8 cellular contexts compared by ENCODE assay signal in genomic region chr2:207531024-207531411, GRCh38. TPM values are rescaled to one million over a fixed set of nuclear protein-coding genes. Genes with fewer than 3 reads are reported as not detected.
DNase-seq lines count a peak whose midpoint lies in the region; ATAC-seq, FAIRE-seq and TF ChIP-seq lines count a peak whose summit lies in the region.

No MANE protein-coding gene starts in this region.

- H3K27ac Mint-ChIP-seq in activated naive CD4-positive, alpha-beta T cell treated with anti-CD3 and anti-CD28 coated beads, Interleukin-2, amount 50 U/mL, for 24 hours: peak overlapping the region; percentile 99
- peak overlapping the region; percentile 91 for H3K27ac Mint-ChIP-seq in stimulated activated memory B cell treated with anti-CD40 and anti-IgM and Interleukin-4, amounts not matched to agents 10 μg/mL and 1 μg/mL and 100 μg/mL, for 72 hours

- H3K4me2 ChIP-seq in Karpas-422 (ENCODE audit: low read depth, low read length, poor library complexity, severe bottlenecking) (peak overlapping the region; percentile 76), keratinocyte (ENCODE audit: control insufficient read depth, extremely low read depth, insufficient read depth, low read depth, low read length) (peak overlapping the region; percentile 93)

- no peaks in the 10 kb centered on the region for H3K9me3 Mint-ChIP-seq in activated naive CD4-positive, alpha-beta T cell treated with anti-CD3 and anti-CD28 coated beads, Interleukin-2, amount 50 U/mL, for 24 hours
- H3K9me3 Mint-ChIP-seq in stimulated activated memory B cell treated with anti-CD40 and anti-IgM and Interleukin-4, amounts not matched to agents 10 μg/mL and 1 μg/mL and 100 μg/mL, for 72 hours: no peaks in the 10 kb centered on the region

- peaks cover 4% of the 10 kb centered on the region; the same call in 1 of the 2 replicates for H4K20me1 ChIP-seq in Karpas-422 (ENCODE audit: insufficient read depth, low read depth, low read length)
- H4K20me1 ChIP-seq in keratinocyte (ENCODE audit: control insufficient read depth, extremely low read depth, insufficient read depth, low read length): no peaks in the 10 kb centered on the region

- H3K4me3 ChIP-seq in Karpas-422 (ENCODE audit: low read length) (peak overlapping the region; percentile 72), keratinocyte (ENCODE audit: control insufficient read depth in 2 of 3, extremely low read depth in 1 of 3, insufficient read depth in 2 of 3, low read depth in 1 of 3, low read length in 3 of 3) (peak overlapping the region; percentile 67 to 97 (median 72))

- DNase-seq in EL (peak; percentile 29), Karpas-422 (peak; percentile 65), keratinocyte (ENCODE audit: low read depth, low spot score) (no peak), MV-4-11 (lab: John Stamatoyannopoulos, UW) (no peak), KBM-7 (no peak), NK-92 (lab: John Stamatoyannopoulos, UW; ENCODE audit: unreplicated experiment) (no peak)

- H3K36me3 Mint-ChIP-seq in activated naive CD4-positive, alpha-beta T cell treated with anti-CD3 and anti-CD28 coated beads, Interleukin-2, amount 50 U/mL, for 24 hours: peaks cover 8% of the 10 kb centered on the region
- H3K36me3 Mint-ChIP-seq in stimulated activated memory B cell treated with anti-CD40 and anti-IgM and Interleukin-4, amounts not matched to agents 10 μg/mL and 1 μg/mL and 100 μg/mL, for 72 hours: peaks cover 9% of the 10 kb centered on the region

- H3K27me3 Mint-ChIP-seq in activated naive CD4-positive, alpha-beta T cell treated with anti-CD3 and anti-CD28 coated beads, Interleukin-2, amount 50 U/mL, for 24 hours: no peaks in the 10 kb centered on the region
- H3K27me3 Mint-ChIP-seq in stimulated activated memory B cell treated with anti-CD40 and anti-IgM and Interleukin-4, amounts not matched to agents 10 μg/mL and 1 μg/mL and 100 μg/mL, for 72 hours: no peaks in the 10 kb centered on the region

- no peaks in the 10 kb centered on the region for H3K9me1 ChIP-seq in keratinocyte (ENCODE audit: control insufficient read depth, extremely low read depth, insufficient read depth, low read length)

- peaks cover 56% of the 10 kb centered on the region for H3K79me2 ChIP-seq in Karpas-422 (ENCODE audit: low read length)
- H3K79me2 ChIP-seq in keratinocyte (ENCODE audit: control insufficient read depth, insufficient read depth, low read length): peaks cover 63% of the 10 kb centered on the region

- peaks cover 54% of the 10 kb centered on the region for H3K4me1 Mint-ChIP-seq in activated naive CD4-positive, alpha-beta T cell treated with anti-CD3 and anti-CD28 coated beads, Interleukin-2, amount 50 U/mL, for 24 hours
- peaks cover 32% of the 10 kb centered on the region for H3K4me1 Mint-ChIP-seq in stimulated activated memory B cell treated with anti-CD40 and anti-IgM and Interleukin-4, amounts not matched to agents 10 μg/mL and 1 μg/mL and 100 μg/mL, for 72 hours

- H3K4me1 ChIP-seq in Karpas-422 (ENCODE audit: low read length) (peaks cover 33% of the 10 kb centered on the region), keratinocyte (ENCODE audit: control insufficient read depth, extremely low read depth, insufficient read depth, low read length) (peaks cover 38% of the 10 kb centered on the region)

- in situ Hi-C loops in KBM-7 (cut with MboI; ENCODE audit: low pct_unique_long_range_greater_than_20kb, low sequenced_read_pairs): no loop called here

- H3K9me3 ChIP-seq in Karpas-422 (ENCODE audit: low read length) (no peaks in the 10 kb centered on the region), keratinocyte (ENCODE audit: control insufficient read depth, low read depth, low read length) (no peaks in the 10 kb centered on the region)

- H3K27ac ChIP-seq in Karpas-422 (ENCODE audit: low read length) (peak overlapping the region; percentile 82), keratinocyte (ENCODE audit: control insufficient read depth, insufficient read depth, low read length) (peak overlapping the region; percentile 96)

- H3K9me2 ChIP-seq in Karpas-422 (replicated peaks; ENCODE audit: insufficient read depth, low read length): no peaks in the 10 kb centered on the region

- H3K9ac ChIP-seq in Karpas-422 (ENCODE audit: low read length): peak overlapping the region; percentile 92
- H3K9ac ChIP-seq in keratinocyte (ENCODE audit: control insufficient read depth, extremely low read depth, insufficient read depth, low read length): peak overlapping the region; percentile 88

- H3K27me3 ChIP-seq in Karpas-422 (ENCODE audit: low read length): no peaks in the 10 kb centered on the region
- H3K27me3 ChIP-seq in keratinocyte (ENCODE audit: control insufficient read depth, extremely low read depth, insufficient read depth, low read length): no peaks in the 10 kb centered on the region

- peaks cover 20% of the 10 kb centered on the region; the same call in 1 of the 2 replicates for H3K36me3 ChIP-seq in Karpas-422 (ENCODE audit: insufficient read depth, low read length)
- H3K36me3 ChIP-seq in keratinocyte (ENCODE audit: control insufficient read depth in 2 of 2, extremely low read depth in 1 of 2, insufficient read depth in 2 of 2, low read length in 2 of 2): peaks cover 1 to 11% of the 10 kb centered on the region in 2 experiments

- no peak for TF ChIP-seq CTCF in keratinocyte (optimal IDR thresholded peaks at IDR 0.05 in 1 of 3, IDR thresholded peaks at IDR 0.05 in 1 of 3, conservative IDR thresholded peaks at IDR 0.05 in 1 of 3; ENCODE audit: extremely low read depth in 1 of 3, insufficient read depth in 2 of 3, low read length in 3 of 3)

- peak overlapping the region; percentile 99 for H3K4me3 Mint-ChIP-seq in activated naive CD4-positive, alpha-beta T cell treated with anti-CD3 and anti-CD28 coated beads, Interleukin-2, amount 50 U/mL, for 24 hours
- peak overlapping the region; percentile 94 for H3K4me3 Mint-ChIP-seq in stimulated activated memory B cell treated with anti-CD40 and anti-IgM and Interleukin-4, amounts not matched to agents 10 μg/mL and 1 μg/mL and 100 μg/mL, for 72 hours

- no peak for ATAC-seq in stimulated activated memory B cell treated with anti-CD40 and anti-IgM and Interleukin-4, amounts not matched to agents 10 μg/mL and 1 μg/mL and 100 μg/mL, for 72 hours

- H2AFZ ChIP-seq in Karpas-422 (ENCODE audit: low read length): no peak overlapping the region
- H2AFZ ChIP-seq in keratinocyte (ENCODE audit: control insufficient read depth, low read length): no peak overlapping the region

- dilution Hi-C loops in keratinocyte (cut with MboI; ENCODE audit: extremely low pct_ligation_motif_present, low sequenced_read_pairs): no loop called here

- no peak for FAIRE-seq in keratinocyte (lab: Jason Lieb, UNC)

RNA-seq across cellular contexts. Expression of gene CREB1, which starts 1.3 kb away (rescaled TPM):
- total RNA-seq in Karpas-422 (2014; rRNA removed; shearing (Covaris generic); ENCODE audit: low replicate concordance): 44.7 and 74.6 TPM in 2 replicates
- 35.6 to 56.1 TPM (median 38.9 TPM) in 3 replicates for polyA plus RNA-seq in keratinocyte
- polyA plus RNA-seq in keratinocyte (2011; ENCODE audit: low read depth): 16.4 TPM
- polyA plus RNA-seq in keratinocyte (2011; cell fraction: cytosol; rRNA removed): 16.5 and 35.8 TPM in 2 replicates
- 42.4 and 46.0 TPM in 2 replicates for polyA plus RNA-seq in keratinocyte (2011; cell fraction: nucleus; rRNA removed)
- polyA plus RNA-seq in keratinocyte (2012; ENCODE audit: low replicate concordance): 12.6 and 30.3 TPM in 2 replicates
- polyA minus RNA-seq in keratinocyte: 62.2 to 125 TPM (median 111 TPM) in 3 replicates
- 26.9 TPM for polyA minus RNA-seq in keratinocyte (2011; cell fraction: cytosol; rRNA and poly(A)+ RNA removed)
- polyA minus RNA-seq in keratinocyte (2011; cell fraction: nucleus; rRNA and poly(A)+ RNA removed): 33.4 and 71.0 TPM in 2 replicates

Comparison
In these comparisons a context has a peak if more than half of its experiments do, and no peak if none do; other contexts are left out.
1. DNase-seq: peak in EL (single experiment) and Karpas-422 (single experiment); none in keratinocyte (single experiment), MV-4-11 (single experiment), KBM-7 (single experiment) and NK-92 (single experiment).